Comparison of ENCODE assay signal across 16 cellular contexts in genomic region chr12:26857465-26858176, GRCh38. TPM values are rescaled to one million over a fixed set of nuclear protein-coding genes. Genes with fewer than 3 reads are reported as not detected.
DNase-seq lines count a peak whose midpoint lies in the region; ATAC-seq and TF ChIP-seq lines count a peak whose summit lies in the region.
"Had no signal": no experiment of that assay in that cellular context is flagged by ENCODE, and none has a peak within 500 bp of the region (broad histone marks: within the 10 kb centered on the region; RNA-seq: fewer than 3 reads in every experiment).

No MANE protein-coding gene starts in this region.

- no TSS peak for BruUV-seq in PC-9 (replicated peaks; lab: Mats Ljungman, UMichigan)

- H3K79me1 ChIP-seq in mesendoderm (ENCODE audit: low read length) = no peaks in the 10 kb centered on the region

- no peaks in the 10 kb centered on the region for H4K20me1 ChIP-seq in GM23338 (replicated peaks; ENCODE audit: insufficient read depth)
- no peaks in the 10 kb centered on the region for H4K20me1 ChIP-seq in PC-9 (ENCODE audit: insufficient read depth)

- no peak overlapping the region; the same call in 1 of the 2 replicates for H2AFZ ChIP-seq in GM23338
- no peak overlapping the region for H2AFZ ChIP-seq in PC-9

- TF ChIP-seq EP300 in tibial nerve (IDR thresholded peaks at IDR 0.05) = no peak

- H2BK5ac ChIP-seq in mesendoderm (ENCODE audit: low read length) = no peak overlapping the region

- no peak overlapping the region for H4K5ac ChIP-seq in mesendoderm (ENCODE audit: low read length)

- no peak overlapping the region for H3K27ac Mint-ChIP-seq in GM23338
- H3K27ac Mint-ChIP-seq: T-helper 1 cell treated with Interleukin-12 subunit alpha and Interleukin-12 subunit beta and Interleukin-4 antibody, amounts not matched to agents 30 μg/mL and 1 μg/mL, for 36 hours had no signal

- no CpG with 5 or more reads among the region's 6 CpGs for WGBS in mesendoderm (ENCODE audit: extremely low coverage, insufficient coverage, low lambda C conversion rate)
- WGBS in tibial nerve, 2 donors = 49 to 55% methylated on average over 6 of the region's 6 CpGs

- no peak overlapping the region for H2BK15ac ChIP-seq in mesendoderm (replicated peaks; ENCODE audit: low read depth)

- TF ChIP-seq POLR2A in NB4 (IDR thresholded peaks at IDR 0.05; ENCODE audit: extremely low read depth, insufficient read length) = no peak
- TF ChIP-seq POLR2A in erythroblast (IDR thresholded peaks at IDR 0.05; ENCODE audit: low read length) = no peak
- no peak for TF ChIP-seq POLR2A in tibial nerve (IDR thresholded peaks at IDR 0.05)

- intact Hi-C loops in PC-9 (cut with micrococcal nuclease; ENCODE audit: unreplicated experiment) = loop anchor here (10.0 kb wide), 1 partner anchor 287 kb away; no protein-coding TSS in a partner anchor

- peak overlapping the region; percentile 8 for H4K8ac ChIP-seq in mesendoderm (ENCODE audit: low read depth, low read length)

- H3K23ac ChIP-seq in mesendoderm (ENCODE audit: low read length) = no peak overlapping the region

- H3K9me2 ChIP-seq in GM23338 (ENCODE audit: insufficient read depth) (peaks cover 6% of the 10 kb centered on the region; the same call in 1 of the 2 replicates), PC-9 (ENCODE audit: insufficient read depth) (no peaks in the 10 kb centered on the region)

- no peak overlapping the region for H3K9ac ChIP-seq in mesendoderm (ENCODE audit: low read length)

- H2BK120ac ChIP-seq in mesendoderm (ENCODE audit: low read depth, low read length) = no peak overlapping the region

- H3K18ac ChIP-seq in mesendoderm (ENCODE audit: low read length) = no peak overlapping the region

- H3K27ac ChIP-seq in GM23338 (ENCODE audit: low read depth) (no peak overlapping the region), mesendoderm (ENCODE audit: low read depth, low read length) (no peak overlapping the region), tibial nerve (no peak overlapping the region), PC-9 (no peak overlapping the region)
- H3K27ac ChIP-seq: dorsolateral prefrontal cortex, transverse colon had no signal

- ATAC-seq in GM23338 (peak; percentile 51), left lobe of liver (no peak)

- TF ChIP-seq CTCF in GM23338 (conservative IDR thresholded peaks at IDR 0.05; ENCODE audit: low read depth in 2 of 2) (no peak), NB4 (IDR thresholded peaks at IDR 0.05; ENCODE audit: low read depth, low read length) (no peak), cardiac fibroblast (IDR thresholded peaks at IDR 0.05; ENCODE audit: low read depth, low read length) (no peak), tibial nerve (IDR thresholded peaks at IDR 0.05) (no peak), PC-9 (conservative IDR thresholded peaks at IDR 0.05) (no peak)

- DNase-seq in GM23338 (ENCODE audit: low spot score) (peak; percentile 38), NB4 (ENCODE audit: low read depth) (peak; percentile 68), cardiac fibroblast (ENCODE audit: low read depth in 2 of 2) (peak; percentile 5 to 44), mesendoderm (no peak), erythroblast (lab: John Stamatoyannopoulos, UW) (no peak), left lobe of liver (ENCODE audit: low spot score) (no peak), tibial nerve (ENCODE audit: low spot score in 2 of 2) (no peak), PC-9 (no peak)
- DNase-seq: activated CD4-positive, CD25-positive, alpha-beta regulatory T cell treated with anti-CD3 and anti-CD28 coated beads, Interleukin-2, amount 50 U/mL, for 72 hours; activated CD8-positive, alpha-beta memory T cell treated with anti-CD3 and anti-CD28 coated beads, Interleukin-2, amount 50 U/mL, for 4 hours; activated naive CD4-positive, alpha-beta T cell treated with Interleukin-2 at 50 U/mL for 16 hours; Calu3; dorsolateral prefrontal cortex; NCI-H1092 treated with DMSO at 0.1 percent for 48 hours; transverse colon had no signal

- H3K4ac ChIP-seq in mesendoderm (ENCODE audit: low read depth, low read length) = no peak overlapping the region

- peaks cover 5% of the 10 kb centered on the region for H3K4me1 Mint-ChIP-seq in GM23338

- H3F3A ChIP-seq in GM23338 (replicated peaks; ENCODE audit: low read depth) = no peaks in the 10 kb centered on the region
- H3F3A ChIP-seq in PC-9 (ENCODE audit: insufficient read depth, low read depth) = no peaks in the 10 kb centered on the region

- H3K4me2 ChIP-seq in GM23338 (no peak overlapping the region; the same call in 1 of the 2 replicates), mesendoderm (ENCODE audit: low read length) (no peak overlapping the region), PC-9 (no peak overlapping the region)

- H3K27me3 ChIP-seq in GM23338 (ENCODE audit: insufficient read depth) (no peaks in the 10 kb centered on the region), mesendoderm (ENCODE audit: insufficient read depth, low read length, poor library complexity) (no peaks in the 10 kb centered on the region), tibial nerve (no peaks in the 10 kb centered on the region), PC-9 (ENCODE audit: insufficient read depth, low read depth) (no peaks in the 10 kb centered on the region)
- H3K27me3 ChIP-seq: dorsolateral prefrontal cortex, transverse colon had no signal

- H3K79me2 ChIP-seq in GM23338 (replicated peaks; ENCODE audit: insufficient read depth) (no peaks in the 10 kb centered on the region), mesendoderm (ENCODE audit: control insufficient read depth, insufficient read depth, low read length) (no peaks in the 10 kb centered on the region), PC-9 (ENCODE audit: low read depth) (no peaks in the 10 kb centered on the region)

- H3K9me3 Mint-ChIP-seq in GM23338 = no peaks in the 10 kb centered on the region
- H3K9me3 Mint-ChIP-seq: T-helper 1 cell treated with Interleukin-12 subunit alpha and Interleukin-12 subunit beta and Interleukin-4 antibody, amounts not matched to agents 30 μg/mL and 1 μg/mL, for 36 hours had no signal

- POLR2A ChIA-PET in PC-9 (lab: Charles Lee; ENCODE audit: unreplicated experiment) = interaction anchor here (0.6 kb wide), 1 partner anchor 18 kb away, joined by 8 read pairs; no protein-coding TSS in a partner anchor

- no peak overlapping the region for H3K4me3 Mint-ChIP-seq in GM23338
- H3K4me3 Mint-ChIP-seq: T-helper 1 cell treated with Interleukin-12 subunit alpha and Interleukin-12 subunit beta and Interleukin-4 antibody, amounts not matched to agents 30 μg/mL and 1 μg/mL, for 36 hours had no signal

- CTCF ChIA-PET in PC-9 (lab: Charles Lee) = no interaction called here

- no peaks in the 10 kb centered on the region for H3K27me3 Mint-ChIP-seq in GM23338 (ENCODE audit: insufficient read depth, low read depth, poor library complexity)

- no peaks in the 10 kb centered on the region for H3K36me3 Mint-ChIP-seq in GM23338 (ENCODE audit: low read depth)

- H3K4me1 ChIP-seq in GM23338 (ENCODE audit: insufficient read depth) (peaks cover 9% of the 10 kb centered on the region; the same call in 1 of the 2 replicates), mesendoderm (ENCODE audit: control insufficient read depth, low read depth, low read length) (no peaks in the 10 kb centered on the region), tibial nerve (peaks cover 0 to 3% (median 0%) of the 10 kb centered on the region in 4 donors), PC-9 (replicated peaks; ENCODE audit: insufficient read depth) (no peaks in the 10 kb centered on the region)
- H3K4me1 ChIP-seq: transverse colon had no signal

- H3K9me3 ChIP-seq in tibial nerve = no peaks in the 10 kb centered on the region
- H3K9me3 ChIP-seq in PC-9 (ENCODE audit: insufficient read depth, low read depth) = 0 out of 2 replicates have a peak, but pooled peaks cover 4% of the 10 kb centered on the region
- H3K9me3 ChIP-seq: transverse colon had no signal

- no peak overlapping the region for H2AK5ac ChIP-seq in mesendoderm (ENCODE audit: low read length)

- no peak overlapping the region for H3K56ac ChIP-seq in mesendoderm (ENCODE audit: low read length)

- H3K4me3 ChIP-seq in GM23338 = no peak overlapping the region
- H3K4me3 ChIP-seq in NB4 (ENCODE audit: low read depth, low read length) = no peak overlapping the region
- H3K4me3 ChIP-seq in cardiac fibroblast (replicated peaks in 1 of 2; ENCODE audit: low read depth in 2 of 2, low read length in 2 of 2) = no peak overlapping the region
- H3K4me3 ChIP-seq in mesendoderm (ENCODE audit: low read length) = no peak overlapping the region
- no peak overlapping the region for H3K4me3 ChIP-seq in tibial nerve
- H3K4me3 ChIP-seq in PC-9 = no peak overlapping the region
- H3K4me3 ChIP-seq: dorsolateral prefrontal cortex, transverse colon had no signal

- H3K36me3 ChIP-seq in GM23338 (ENCODE audit: insufficient read depth) = no peaks in the 10 kb centered on the region
- H3K36me3 ChIP-seq in mesendoderm (ENCODE audit: control insufficient read depth, insufficient read depth, low read length) = no peaks in the 10 kb centered on the region
- no peaks in the 10 kb centered on the region for H3K36me3 ChIP-seq in tibial nerve
- H3K36me3 ChIP-seq in PC-9 (ENCODE audit: low read depth) = no peaks in the 10 kb centered on the region
- H3K36me3 ChIP-seq: transverse colon had no signal

TF ChIP-seq in GM23338, 12 proteins besides CTCF, POLR2A, EP300 and RAD21 (continues in another document):
- TF ChIP-seq ZNF331 (CRISPR knock-in tag; IDR thresholded peaks at IDR 0.05; ENCODE audit: low read depth) (no peak), CREB1 (CRISPR knock-in tag; IDR thresholded peaks at IDR 0.05; ENCODE audit: low read depth) (no peak)

RNA-seq across cellular contexts. Expression of gene ITPR2, which starts 24.6 kb away (rescaled TPM):
- total RNA-seq in GM23338 (2014; rRNA removed; shearing (Covaris generic)) = 55.0 and 65.2 TPM in 2 replicates
- 38.4 and 44.5 TPM in 2 replicates for polyA plus RNA-seq in GM23338 (2016; fragmentation: Nextera tagmentation; extraction: Ambion mirVana)
- polyA plus RNA-seq in mesendoderm (2013, experiment 1 of 2) = 4.6 TPM
- polyA plus RNA-seq in mesendoderm (2013, experiment 2 of 2) = 4.7 TPM
- total RNA-seq in left lobe of liver = 62.4 TPM
- 10 to 100 TPM; 32.6 to 49.8 (median 39.9) TPM for total RNA-seq in tibial nerve
- total RNA-seq in PC-9 (2021) = 16.2 and 26.0 TPM in 2 replicates

Comparison
In these comparisons a context has a peak if more than half of its experiments do, and no peak if none do; other contexts are left out.
1. DNase-seq: peak in GM23338 (single experiment), NB4 (single experiment) and cardiac fibroblast (2 of 2); none in mesendoderm (single experiment), erythroblast (0 of 2), left lobe of liver (single experiment), tibial nerve (0 of 2) and PC-9 (0 of 2).